ENCODE assay signal across 7 cellular contexts in genomic region chr16:88767546-88767945, GRCh38. TPM values are rescaled to one million over a fixed set of nuclear protein-coding genes. Genes with fewer than 3 reads are reported as not detected.
DNase-seq lines count a peak whose midpoint lies in the region; ATAC-seq and TF ChIP-seq lines count a peak whose summit lies in the region.

No MANE protein-coding gene starts in this region.

- H4K20me1 ChIP-seq in IMR-90 (ENCODE audit: insufficient read depth, low read length), result peaks cover 96% of the 10 kb centered on the region

- no peak overlapping the region for H3K4me2 ChIP-seq in IMR-90 (ENCODE audit: low read depth, low read length)

- no peak overlapping the region for H3K9ac ChIP-seq in IMR-90 (ENCODE audit: low read depth, low read length)

- H3K4me1 ChIP-seq in IMR-90 (ENCODE audit: control insufficient read depth, insufficient read depth, low read length) (peaks cover 57% of the 10 kb centered on the region), suprapubic skin (peaks cover 90% of the 10 kb centered on the region)

- H3K4ac ChIP-seq in IMR-90 (ENCODE audit: low read depth, low read length), result peak overlapping the region; percentile 71

- H2AK9ac ChIP-seq in IMR-90 (replicated peaks; ENCODE audit: low read depth, low read length, poor library complexity), result peak overlapping the region; percentile 74

- H3K4me3 ChIP-seq in IMR-90 (ENCODE audit: insufficient read depth, low read depth, low read length) (no peak overlapping the region), suprapubic skin (no peak overlapping the region)

- in situ Hi-C loops in IMR-90 (cut with MboI; ENCODE audit: low sequenced_read_pairs), result no loop called here

- H2BK5ac ChIP-seq in IMR-90 (ENCODE audit: low read depth, low read length, poor library complexity, severe bottlenecking), result peak overlapping the region; percentile 50

- H3K4me3 Mint-ChIP-seq in activated CD4-positive, alpha-beta memory T cell treated with anti-CD3 and anti-CD28 coated beads for 36 hours, result no peak overlapping the region
- peak overlapping the region; percentile 38 for H3K4me3 Mint-ChIP-seq in glutamatergic neuron (ENCODE audit: unreplicated experiment)

- H3K27me3 Mint-ChIP-seq in activated CD4-positive, alpha-beta memory T cell treated with anti-CD3 and anti-CD28 coated beads for 36 hours, result no peaks in the 10 kb centered on the region
- H3K27me3 Mint-ChIP-seq in glutamatergic neuron (ENCODE audit: unreplicated experiment), result peaks cover 3% of the 10 kb centered on the region

- TF ChIP-seq RAD21 in IMR-90 (IDR thresholded peaks at IDR 0.05; ENCODE audit: low read length), result no peak

- peaks cover 11 to 94% of the 10 kb centered on the region in 2 experiments for H3K79me1 ChIP-seq in IMR-90 (ENCODE audit: low read depth in 1 of 2, low read length in 2 of 2)

- POLR2A ChIA-PET in IMR-90 (lab: Charles Lee; ENCODE audit: unreplicated experiment), result interaction anchor here (0.7 kb wide), 1 partner anchor 295 kb away, joined by 3 read pairs; no protein-coding TSS in a partner anchor
- POLR2A ChIA-PET in activated CD4-positive, alpha-beta memory T cell treated with anti-CD3 and anti-CD28 coated beads for 36 hours (lab: Charles Lee), result interaction anchor here (0.6 to 1.1 kb wide), 2 partner anchors 19 to 89 kb away, joined by 3 to 4 read pairs; partner anchors contain the start of genes GALNS and TRAPPC2L

- H4K91ac ChIP-seq in IMR-90 (ENCODE audit: insufficient read depth, low read depth, low read length), result peak overlapping the region; percentile 59; the same call in 1 of the 2 replicates

- H3K27ac ChIP-seq in IMR-90 (ENCODE audit: insufficient read depth, low read length) (peak overlapping the region; percentile 26; the same call in 1 of the 2 replicates), suprapubic skin (peak overlapping the region; percentile 70)

- H2BK15ac ChIP-seq in IMR-90 (ENCODE audit: low read depth, low read length), result peak overlapping the region; percentile 67; the same call in 1 of the 3 replicates

- CTCF ChIA-PET in IMR-90 (lab: Yijun Ruan, JAX), result interaction anchor here (1.3 kb wide), 1 partner anchor 30 kb away, joined by 4 read pairs; no protein-coding TSS in a partner anchor
- CTCF ChIA-PET in activated CD4-positive, alpha-beta memory T cell treated with anti-CD3 and anti-CD28 coated beads for 36 hours (lab: Charles Lee), result interaction anchor here (3.0 kb wide), 1 partner anchor 30 kb away, joined by 23 read pairs; no protein-coding TSS in a partner anchor

- BruUV-seq in IMR-90 (replicated peaks; lab: Mats Ljungman, UMichigan), result no TSS peak

- TF ChIP-seq EP300 in suprapubic skin (IDR thresholded peaks at IDR 0.05), result no peak

- peaks cover 8% of the 10 kb centered on the region for H3K36me3 ChIP-seq in IMR-90 (ENCODE audit: control insufficient read depth, insufficient read depth, low read length)
- H3K36me3 ChIP-seq in suprapubic skin, result peaks cover 5% of the 10 kb centered on the region

- H3K23ac ChIP-seq in IMR-90 (ENCODE audit: low read depth, low read length), result peak overlapping the region; percentile 33

- no peak overlapping the region for H3K56ac ChIP-seq in IMR-90 (ENCODE audit: extremely low read depth, insufficient read depth, low read length)

- no peaks in the 10 kb centered on the region for H3K36me3 Mint-ChIP-seq in activated CD4-positive, alpha-beta memory T cell treated with anti-CD3 and anti-CD28 coated beads for 36 hours
- H3K36me3 Mint-ChIP-seq in glutamatergic neuron (ENCODE audit: unreplicated experiment), result no peaks in the 10 kb centered on the region

- no peaks in the 10 kb centered on the region for H3K9me3 Mint-ChIP-seq in activated CD4-positive, alpha-beta memory T cell treated with anti-CD3 and anti-CD28 coated beads for 36 hours
- H3K9me3 Mint-ChIP-seq in glutamatergic neuron (ENCODE audit: unreplicated experiment), result no peaks in the 10 kb centered on the region

- peak overlapping the region; percentile 89 for H2AK5ac ChIP-seq in IMR-90 (ENCODE audit: low read depth, low read length)

- no peaks in the 10 kb centered on the region for H3K27me3 ChIP-seq in IMR-90 (ENCODE audit: control insufficient read depth, insufficient read depth, low read length)
- no peaks in the 10 kb centered on the region for H3K27me3 ChIP-seq in suprapubic skin

- H2BK120ac ChIP-seq in IMR-90 (ENCODE audit: low read depth, low read length), result peak overlapping the region; percentile 10; the same call in 1 of the 2 replicates

- H4K8ac ChIP-seq in IMR-90 (ENCODE audit: low read depth in 2 of 2, low read length in 2 of 2), result peak overlapping the region in 1 of 2 experiments; percentile 65; a peak in 1 of 4 replicates

- H4K5ac ChIP-seq in IMR-90 (ENCODE audit: low read depth, low read length), result peak overlapping the region; percentile 24; the same call in 1 of the 2 replicates

- H3K9me1 ChIP-seq in IMR-90 (ENCODE audit: insufficient read depth, low read length), result peaks cover 48% of the 10 kb centered on the region

- intact Hi-C loops in IMR-90 (cut with micrococcal nuclease), result no loop called here
- intact Hi-C loops in activated CD4-positive, alpha-beta memory T cell treated with anti-CD3 and anti-CD28 coated beads for 36 hours (cut with micrococcal nuclease), result no loop called here

- no peak for DNase-seq in IMR-90
- no peak for DNase-seq in activated CD4-positive, alpha-beta memory T cell treated with anti-CD3 and anti-CD28 coated beads for 36 hours
- DNase-seq in glutamatergic neuron, result no peak
- DNase-seq in suprapubic skin (ENCODE audit: low spot score in 2 of 2), result no peak
- no peak for DNase-seq in stimulated activated naive CD4-positive, alpha-beta T cell (lab: John Stamatoyannopoulos, UW)
- DNase-seq in iPS-NIHi11 (ENCODE audit: low spot score), result no peak
- DNase-seq in inferior parietal cortex (ENCODE audit: extremely low spot score), result no peak

- peak overlapping the region; percentile 6 for H3K27ac Mint-ChIP-seq in activated CD4-positive, alpha-beta memory T cell treated with anti-CD3 and anti-CD28 coated beads for 36 hours
- H3K27ac Mint-ChIP-seq in glutamatergic neuron (ENCODE audit: unreplicated experiment), result peak overlapping the region; percentile 50

- no peak for ATAC-seq in IMR-90 (ENCODE audit: low read depth)

- dilution Hi-C loops in IMR-90 (cut with HindIII; ENCODE audit: low sequenced_read_pairs, unreplicated experiment), result no loop called here

- TF ChIP-seq POLR2A in IMR-90 (IDR thresholded peaks at IDR 0.05; ENCODE audit: low read depth, low read length), result no peak
- TF ChIP-seq POLR2A in suprapubic skin (IDR thresholded peaks at IDR 0.05), result no peak

- WGBS in IMR-90 (ENCODE audit: extremely low coverage in 2 of 2, insufficient read length in 1 of 2), 2 experiments, result 62% methylated on average over 7 of the region's 8 CpGs; no CpG with 5 or more reads in 1 of the 2 experiments
- 65% methylated on average over 5 of the region's 8 CpGs for WGBS in suprapubic skin

- no peaks in the 10 kb centered on the region for H3K9me3 ChIP-seq in IMR-90 (ENCODE audit: control insufficient read depth, insufficient read depth, low read length)
- H3K9me3 ChIP-seq in suprapubic skin, result no peaks in the 10 kb centered on the region

- H2BK20ac ChIP-seq in IMR-90 (ENCODE audit: low read depth, low read length), result no peak overlapping the region

- H3K14ac ChIP-seq in IMR-90 (replicated peaks; ENCODE audit: low read depth, low read length), result peak overlapping the region; percentile 77

- H2AFZ ChIP-seq in IMR-90 (replicated peaks; ENCODE audit: low read length, poor library complexity), result no peak overlapping the region

- TF ChIP-seq CTCF in IMR-90 (conservative IDR thresholded peaks at IDR 0.05; ENCODE audit: low read depth, low read length), result no peak
- no peak for TF ChIP-seq CTCF in glutamatergic neuron (IDR thresholded peaks at IDR 0.05; ENCODE audit: partially characterized antibody, unreplicated experiment)
- no peak for TF ChIP-seq CTCF in suprapubic skin (IDR thresholded peaks at IDR 0.05)

- peaks cover 40% of the 10 kb centered on the region for H3K4me1 Mint-ChIP-seq in activated CD4-positive, alpha-beta memory T cell treated with anti-CD3 and anti-CD28 coated beads for 36 hours (ENCODE audit: low read depth)
- H3K4me1 Mint-ChIP-seq in glutamatergic neuron (ENCODE audit: low read depth, unreplicated experiment), result peaks cover 20% of the 10 kb centered on the region

- H3K18ac ChIP-seq in IMR-90 (ENCODE audit: low read depth, low read length), result no peak overlapping the region

TF ChIP-seq in IMR-90, 13 proteins besides CTCF, POLR2A, EP300 and RAD21 (continues in another document):
- TF ChIP-seq RCOR1 (IDR thresholded peaks at IDR 0.05; ENCODE audit: insufficient replicate concordance, low read length) (no peak), MAZ (IDR thresholded peaks at IDR 0.05; ENCODE audit: borderline replicate concordance, low read depth, low read length) (no peak), MAFK (IDR thresholded peaks at IDR 0.05; ENCODE audit: low read depth, low read length) (no peak), CHD1 (IDR thresholded peaks at IDR 0.05; ENCODE audit: low read depth, low read length) (no peak), RFX5 (IDR thresholded peaks at IDR 0.05; ENCODE audit: low read depth, low read length) (no peak), BHLHE40 (IDR thresholded peaks at IDR 0.05; ENCODE audit: low read depth, low read length) (no peak), SMC3 (IDR thresholded peaks at IDR 0.05; ENCODE audit: low read depth, low read length) (no peak)

RNA-seq across cellular contexts. Expression of gene PIEZO1, which starts 17.5 kb away (rescaled TPM):
- total RNA-seq in IMR-90 (2012; rRNA removed), result 36.2 and 48.6 TPM in 2 replicates
- 372 and 392 TPM in 2 replicates for polyA plus RNA-seq in IMR-90 (2012; rRNA removed)
- polyA plus RNA-seq in IMR-90 (2012; cell fraction: cytosol; rRNA removed), result 218 and 326 TPM in 2 replicates
- polyA plus RNA-seq in IMR-90 (2012; cell fraction: nucleus; rRNA removed; ENCODE audit: low replicate concordance), result 957 and 2,926 TPM in 2 replicates
- total RNA-seq in activated CD4-positive, alpha-beta memory T cell treated with anti-CD3 and anti-CD28 coated beads for 36 hours, result 100 to 1,000 TPM; 221 to 234 TPM
- 12.3 TPM for total RNA-seq in glutamatergic neuron (ENCODE audit: unreplicated experiment)
- 100 to 1,000 TPM; 185 to 269 (median 224) TPM for total RNA-seq in suprapubic skin

RNA-seq across cellular contexts. Expression of gene CDT1, which starts 36.0 kb away (rescaled TPM):
- total RNA-seq in IMR-90 (2012; rRNA removed) (3.2 and 4.7 TPM in 2 replicates), glutamatergic neuron (ENCODE audit: unreplicated experiment) (5.6 TPM), suprapubic skin (10 to 100 TPM in 2 of 4 donors, 1 to 10 TPM in 2; 4.7 to 25.7 (median 10.7) TPM)
- polyA plus RNA-seq in IMR-90 (2012; rRNA removed), result 11.8 and 13.2 TPM in 2 replicates
- 6.8 and 10.7 TPM in 2 replicates for polyA plus RNA-seq in IMR-90 (2012; cell fraction: cytosol; rRNA removed)
- 4.7 and 22.2 TPM in 2 replicates for polyA plus RNA-seq in IMR-90 (2012; cell fraction: nucleus; rRNA removed; ENCODE audit: low replicate concordance)
- 100 to 1,000 TPM; 169 to 183 TPM for total RNA-seq in activated CD4-positive, alpha-beta memory T cell treated with anti-CD3 and anti-CD28 coated beads for 36 hours

RNA-seq across cellular contexts. Expression of gene APRT, which starts 44.2 kb away (rescaled TPM):
- total RNA-seq in IMR-90 (2012; rRNA removed), result 40.5 and 41.7 TPM in 2 replicates
- polyA plus RNA-seq in IMR-90 (2012; rRNA removed), result 157 and 209 TPM in 2 replicates
- polyA plus RNA-seq in IMR-90 (2012; cell fraction: cytosol; rRNA removed), result 109 and 184 TPM in 2 replicates
- polyA plus RNA-seq in IMR-90 (2012; cell fraction: nucleus; rRNA removed; ENCODE audit: low replicate concordance), result 87.9 and 240 TPM in 2 replicates
- 100 to 1,000 TPM; 270 to 272 TPM for total RNA-seq in activated CD4-positive, alpha-beta memory T cell treated with anti-CD3 and anti-CD28 coated beads for 36 hours
- 54.4 TPM for total RNA-seq in glutamatergic neuron (ENCODE audit: unreplicated experiment)
- total RNA-seq in suprapubic skin, result 100 to 1,000 TPM; 122 to 382 (median 250) TPM

Comparison
In these comparisons a context has a peak if more than half of its experiments do, and no peak if none do; other contexts are left out.
1. RNA of gene CDT1, which starts 36.0 kb away (total RNA-seq): 169 to 183 TPM in activated CD4-positive, alpha-beta memory T cell treated with anti-CD3 and anti-CD28 coated beads for 36 hours; 4.7 to 25.7 TPM in suprapubic skin, 5.6 TPM in glutamatergic neuron (single experiment) and 3.2 to 4.7 TPM in IMR-90; every median in the first group is over 4 times any median in the second.